Comparison of ENCODE assay signal across 14 cellular contexts in genomic region chr2:177603734-177604133, GRCh38.
"Had no signal": no experiment of that assay in that cellular context is flagged by ENCODE, and none has a peak within 500 bp of the region (broad histone marks: within the 10 kb centered on the region; RNA-seq: fewer than 3 reads in every experiment).

No MANE protein-coding gene starts in this region.

- H3K4me1 Mint-ChIP-seq: activated T-helper 17 cell treated with anti-CD3 and anti-CD28 coated beads, Interleukin-2, amount 50 U/mL, for 72 hours; naive thymus-derived CD8-positive, alpha-beta T cell had no signal

- DNase-seq: activated CD4-positive, alpha-beta T cell treated with anti-CD3 and anti-CD28 coated beads, Interleukin-2, amount 10 ng/mL, durations not matched to agents 24 days and 14 days; activated naive CD4-positive, alpha-beta T cell treated with anti-CD3 and anti-CD28 coated beads for 36 hours; activated T-cell treated with anti-CD3 and anti-CD28 coated beads for 4 hours; central memory CD4-positive, alpha-beta T cell; cortex of kidney; effector CD8-positive, alpha-beta T cell; lower lobe of right lung; stimulated activated CD4-positive, alpha-beta T cell treated with anti-CD3 and anti-CD28 coated beads, Interleukin-15, amount 100 ng/mL, for 24 hours; stimulated activated CD4-positive, alpha-beta T cell treated with anti-CD3 and anti-CD28 coated beads, Interleukin-4, amount 100 ng/mL, for 4 hours; stomach had no signal

- H3K36me3 Mint-ChIP-seq: WTC11 had no signal

- H3K9me3 Mint-ChIP-seq: activated CD4-positive, alpha-beta T cell treated with anti-CD3 and anti-CD28 coated beads, Interleukin-2, amount 10 ng/mL, durations not matched to agents 24 days and 14 days had no signal

- H3K4me3 ChIP-seq: lower lobe of right lung, stomach had no signal

- H3K4me3 Mint-ChIP-seq: activated CD4-positive, alpha-beta T cell treated with anti-CD3 and anti-CD28 coated beads, Interleukin-2, amount 10 ng/mL, durations not matched to agents 24 days and 14 days; activated naive CD4-positive, alpha-beta T cell treated with anti-CD3 and anti-CD28 coated beads for 36 hours; activated T-helper 17 cell treated with anti-CD3 and anti-CD28 coated beads, Interleukin-2, amount 50 U/mL, for 72 hours; naive thymus-derived CD8-positive, alpha-beta T cell; T-helper 1 cell treated with Interleukin-12 subunit alpha and Interleukin-12 subunit beta and Interleukin-4 antibody, amounts not matched to agents 30 μg/mL and 1 μg/mL, for 36 hours; WTC11 had no signal

- H3K27me3 ChIP-seq: stomach had no signal

- H3K36me3 ChIP-seq: lower lobe of right lung, stomach had no signal

- H3K27ac Mint-ChIP-seq: activated CD4-positive, alpha-beta T cell treated with anti-CD3 and anti-CD28 coated beads, Interleukin-2, amount 10 ng/mL, durations not matched to agents 24 days and 14 days; activated naive CD4-positive, alpha-beta T cell treated with anti-CD3 and anti-CD28 coated beads for 36 hours; activated T-helper 17 cell treated with anti-CD3 and anti-CD28 coated beads, Interleukin-2, amount 50 U/mL, for 72 hours; T-helper 1 cell treated with Interleukin-12 subunit alpha and Interleukin-12 subunit beta and Interleukin-4 antibody, amounts not matched to agents 30 μg/mL and 1 μg/mL, for 36 hours; WTC11 had no signal

- H3K9me3 ChIP-seq: lower lobe of right lung, stomach had no signal

- H3K4me1 ChIP-seq: lower lobe of right lung had no signal
